8 cellular contexts compared by ENCODE assay signal in genomic region chr2:231557571-231558217, GRCh38. TPM values are rescaled to one million over a fixed set of nuclear protein-coding genes. Genes with fewer than 3 reads are reported as not detected.
DNase-seq lines count a peak whose midpoint lies in the region; ATAC-seq and TF ChIP-seq lines count a peak whose summit lies in the region.

No MANE protein-coding gene starts in this region.

- TF ChIP-seq CTCF in AG04449 (IDR thresholded peaks at IDR 0.05; ENCODE audit: insufficient read depth, low read length, missing control alignments), result peak; percentile 66
- peak; percentile 74 for TF ChIP-seq CTCF in lung (IDR thresholded peaks at IDR 0.05; ENCODE audit: control extremely low read depth, extremely low read depth)

- POLR2A ChIA-PET in AG04449 (lab: Yijun Ruan, JAX), result interaction anchor here (1.0 kb wide), 1 partner anchor 93 kb away, joined by 4 read pairs; the partner anchor contains the start of gene NCL

- ATAC-seq in GM18505 (IDR thresholded peaks at IDR 0.05; ENCODE audit: unreplicated experiment), result peak; percentile 63
- ATAC-seq in HG03139 (IDR thresholded peaks at IDR 0.05; ENCODE audit: unreplicated experiment), result peak; percentile 78
- peak; percentile 93 for ATAC-seq in lung (ENCODE audit: insufficient read depth, low FRiP score)

- no peak for TF ChIP-seq POLR2A in GM18505 (IDR thresholded peaks at IDR 0.05; ENCODE audit: borderline replicate concordance, extremely low read depth, insufficient read depth, insufficient read length)

- peaks cover 0 to 5% of the 10 kb centered on the region in 2 donors for H3K4me1 ChIP-seq in lung (ENCODE audit: control insufficient read depth in 2 of 2, insufficient read depth in 2 of 2, low read length in 2 of 2)

- H3K4me3 ChIP-seq in AG04449 (ENCODE audit: low read depth, low read length), result no peak overlapping the region
- H3K4me3 ChIP-seq in lung, result no peak overlapping the region

- DNase-seq in AG04449 (ENCODE audit: low read depth, low spot score), result peak; percentile 23
- peak; percentile 50 for DNase-seq in NCI-H526 treated with DMSO at 0.1 percent for 48 hours (lab: John Stamatoyannopoulos, UW)
- peak; percentile 49 for DNase-seq in activated CD4-positive, alpha-beta T cell treated with anti-CD3 and anti-CD28 coated beads, Interleukin-2, amount 50 U/mL, for 1 hour
- peak; percentile 69 for DNase-seq in ecto neural progenitor cell (ENCODE audit: low spot score)
- DNase-seq in lung (ENCODE audit: low spot score), result peak; percentile 69
- DNase-seq in stimulated activated CD8-positive, alpha-beta memory T cell treated with anti-CD3 and anti-CD28 coated beads, Interleukin-4, amount 100 ng/mL, for 24 hours (ENCODE audit: low read depth), result peak; percentile 22

- no peaks in the 10 kb centered on the region for H3K27me3 ChIP-seq in lung (ENCODE audit: control insufficient read depth, insufficient read depth)

- CTCF ChIA-PET in AG04449 (lab: Yijun Ruan, JAX), result interaction anchor here (0.7 to 5.4 kb wide), 29 partner anchors 9 to 91 kb away, joined by 3 to 127 read pairs (median 5); partner anchors contain the start of gene NMUR1

- 30 to 33% methylated on average over 11 of the region's 11 CpGs for WGBS in lung, 2 donors

- H3K9me3 ChIP-seq in lung (ENCODE audit: control insufficient read depth in 2 of 2, insufficient read depth in 1 of 2, low read length in 1 of 2), result no peaks in the 10 kb centered on the region

- no peaks in the 10 kb centered on the region for H3K36me3 ChIP-seq in lung (ENCODE audit: control insufficient read depth in 2 of 2, insufficient read depth in 2 of 2, low read length in 2 of 2)

- H3K27ac ChIP-seq in lung (ENCODE audit: low read depth in 1 of 2, low read length in 1 of 2), result peak overlapping the region in 1 of 2 donors; percentile 66

RNA-seq across cellular contexts. Expression of gene NMUR1, which starts 27.4 kb away (rescaled TPM):
- 1 to 10 TPM in 1 of 2 donors, under 1 TPM in 1; 0.65 to 1.2 TPM for total RNA-seq in lung
- under 1 TPM; 0.72 to 0.89 TPM for polyA plus RNA-seq in lung

RNA-seq across cellular contexts. Expression of gene TEX44, which starts 35.0 kb away (rescaled TPM):
- total RNA-seq in lung, result not detected
- not detected for polyA plus RNA-seq in lung
